ENCODE assay signal across 8 cellular contexts in genomic region chr3:101676765-101677435, GRCh38. TPM values are rescaled to one million over a fixed set of nuclear protein-coding genes. Genes with fewer than 3 reads are reported as not detected.
A peak's percentile ranks its signal among the peaks of the same experiment; 100 is the strongest.
DNase-seq lines count a peak whose midpoint lies in the region; ATAC-seq and TF ChIP-seq lines count a peak whose summit lies in the region.

A gene with protein sequence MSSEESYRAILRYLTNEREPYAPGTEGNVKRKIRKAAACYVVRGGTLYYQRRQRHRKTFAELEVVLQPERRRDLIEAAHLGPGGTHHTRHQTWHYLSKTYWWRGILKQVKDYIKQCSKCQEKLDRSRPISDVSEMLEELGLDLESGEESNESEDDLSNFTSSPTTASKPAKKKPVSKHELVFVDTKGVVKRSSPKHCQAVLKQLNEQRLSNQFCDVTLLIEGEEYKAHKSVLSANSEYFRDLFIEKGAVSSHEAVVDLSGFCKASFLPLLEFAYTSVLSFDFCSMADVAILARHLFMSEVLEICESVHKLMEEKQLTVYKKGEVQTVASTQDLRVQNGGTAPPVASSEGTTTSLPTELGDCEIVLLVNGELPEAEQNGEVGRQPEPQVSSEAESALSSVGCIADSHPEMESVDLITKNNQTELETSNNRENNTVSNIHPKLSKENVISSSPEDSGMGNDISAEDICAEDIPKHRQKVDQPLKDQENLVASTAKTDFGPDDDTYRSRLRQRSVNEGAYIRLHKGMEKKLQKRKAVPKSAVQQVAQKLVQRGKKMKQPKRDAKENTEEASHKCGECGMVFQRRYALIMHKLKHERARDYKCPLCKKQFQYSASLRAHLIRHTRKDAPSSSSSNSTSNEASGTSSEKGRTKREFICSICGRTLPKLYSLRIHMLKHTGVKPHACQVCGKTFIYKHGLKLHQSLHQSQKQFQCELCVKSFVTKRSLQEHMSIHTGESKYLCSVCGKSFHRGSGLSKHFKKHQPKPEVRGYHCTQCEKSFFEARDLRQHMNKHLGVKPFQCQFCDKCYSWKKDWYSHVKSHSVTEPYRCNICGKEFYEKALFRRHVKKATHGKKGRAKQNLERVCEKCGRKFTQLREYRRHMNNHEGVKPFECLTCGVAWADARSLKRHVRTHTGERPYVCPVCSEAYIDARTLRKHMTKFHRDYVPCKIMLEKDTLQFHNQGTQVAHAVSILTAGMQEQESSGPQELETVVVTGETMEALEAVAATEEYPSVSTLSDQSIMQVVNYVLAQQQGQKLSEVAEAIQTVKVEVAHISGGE (minus strand): TSS chr3:101677132. CDS start chr3:101676914, 218 bp downstream.

- H3K4me3 ChIP-seq in esophagus (ENCODE audit: low read depth in 1 of 2, low read length in 2 of 2) = peak within 1 kb of the TSS; percentile 93 to 100

- no peaks in the 10 kb centered on the region for H3K9me3 ChIP-seq in CD4-positive, alpha-beta T cell (ENCODE audit: control insufficient read depth, low read length)
- H3K9me3 ChIP-seq in esophagus (ENCODE audit: control insufficient read depth in 2 of 2, insufficient read depth in 1 of 2, low read depth in 1 of 2, low read length in 1 of 2) = no peaks in the 10 kb centered on the region

- H3K36me3 ChIP-seq in esophagus (ENCODE audit: control insufficient read depth in 2 of 2, insufficient read depth in 2 of 2, low read length in 1 of 2) = peaks cover 6 to 12% of the 10 kb centered on the region in 2 donors

- TF ChIP-seq CTCF in CD4-positive, alpha-beta T cell (IDR thresholded peaks at IDR 0.05) = no peak

- H3K36me3 Mint-ChIP-seq in CD4-positive, alpha-beta T cell (ENCODE audit: low read depth) = peaks cover 65% of the 10 kb centered on the region
- H3K36me3 Mint-ChIP-seq in naive B cell = peaks cover 9% of the 10 kb centered on the region in 2 donors

- H3K4me1 Mint-ChIP-seq in CD4-positive, alpha-beta T cell (ENCODE audit: low read depth) = peaks cover 60% of the 10 kb centered on the region
- peaks cover 21 to 56% (median 42%) of the 10 kb centered on the region in 3 donors for H3K4me1 Mint-ChIP-seq in naive B cell

- H3K9me3 Mint-ChIP-seq in CD4-positive, alpha-beta T cell = no peaks in the 10 kb centered on the region
- H3K9me3 Mint-ChIP-seq in naive B cell = no peaks in the 10 kb centered on the region

- H3K4me3 Mint-ChIP-seq in CD4-positive, alpha-beta T cell = peak within 1 kb of the TSS; percentile 98
- H3K4me3 Mint-ChIP-seq in naive B cell = peak within 1 kb of the TSS; percentile 90 to 99 (median 96)

- 1% methylated on average over 57 of the region's 57 CpGs for WGBS in esophagus, 2 donors

- POLR2A ChIA-PET in CD4-positive, alpha-beta T cell (lab: Charles Lee) = interaction anchor here (0.7 to 5.2 kb wide), 23 partner anchors 9 to 1859 kb away, joined by 3 to 140 read pairs (median 6); partner anchors contain the start of genes CEP97, CMSS1, NFKBIZ and NXPE3

- H3K27me3 ChIP-seq in CD4-positive, alpha-beta T cell (ENCODE audit: control insufficient read depth, insufficient read depth, low read length) = no peaks in the 10 kb centered on the region
- no peaks in the 10 kb centered on the region for H3K27me3 ChIP-seq in esophagus (ENCODE audit: control insufficient read depth in 1 of 2, insufficient read depth in 2 of 2, low read length in 2 of 2)

- CTCF ChIA-PET in CD4-positive, alpha-beta T cell (lab: Charles Lee) = interaction anchor here (0.6 to 3.4 kb wide), 8 partner anchors 9 to 500 kb away, joined by 3 to 29 read pairs (median 4); partner anchors contain the start of genes CEP97, PCNP and RPL24

- peak within 1 kb of the TSS; percentile 99 for H3K27ac ChIP-seq in CD4-positive, alpha-beta T cell (ENCODE audit: low read depth, low read length)
- peak within 1 kb of the TSS; percentile 100 for H3K27ac ChIP-seq in esophagus (ENCODE audit: low read depth in 2 of 2, low read length in 1 of 2)

- ATAC-seq in CD4-positive, alpha-beta T cell (ENCODE audit: poor library complexity) = peak; percentile 67
- ATAC-seq in GM21390 (IDR thresholded peaks at IDR 0.05; ENCODE audit: unreplicated experiment) (peak; percentile 66), naive B cell (ENCODE audit: low read depth in 2 of 2) (peak; percentile 67 to 68)
- ATAC-seq in stimulated activated naive CD8-positive, alpha-beta T cell treated with anti-CD3 and anti-CD28 coated beads, Interleukin-15, Interleukin-2, amounts not matched to agents 100 U/mL and 50 U/mL, for 24 hours = peak; percentile 73

- intact Hi-C loops in CD4-positive, alpha-beta T cell (cut with DNase I, micrococcal nuclease) = loop anchor here (1.0 to 5.0 kb wide), 4 partner anchors 9 to 103 kb away; partner anchors contain the start of genes RPL24 (in 2 of the 2), NXPE3 (in 1 of the 2) and PCNP (in 1 of the 2)

- peak within 1 kb of the TSS; percentile 100 for H3K27ac Mint-ChIP-seq in CD4-positive, alpha-beta T cell
- peak within 1 kb of the TSS; percentile 96 to 99 (median 99) for H3K27ac Mint-ChIP-seq in naive B cell

- peak; percentile 99 to 100 (median 99) for DNase-seq in CD4-positive, alpha-beta T cell
- DNase-seq in HuH-7 (ENCODE audit: low spot score) = peak; percentile 96
- DNase-seq in activated CD8-positive, alpha-beta memory T cell treated with anti-CD3 and anti-CD28 coated beads, Interleukin-2, amount 50 U/mL, for 1 hour (ENCODE audit: extremely low read depth) = peak; percentile 100
- DNase-seq in naive B cell = peak; percentile 99
- peak; percentile 100 for DNase-seq in stimulated activated naive CD8-positive, alpha-beta T cell treated with anti-CD3 and anti-CD28 coated beads, Interleukin-15, Interleukin-2, amounts not matched to agents 100 U/mL and 50 U/mL, for 24 hours
- no peak for DNase-seq in hypothalamus (lab: John Stamatoyannopoulos, UW)

- H3K27me3 Mint-ChIP-seq in CD4-positive, alpha-beta T cell = peaks cover 3% of the 10 kb centered on the region
- no peaks in the 10 kb centered on the region for H3K27me3 Mint-ChIP-seq in naive B cell

- peaks cover 5 to 8% of the 10 kb centered on the region in 2 donors for H3K4me1 ChIP-seq in esophagus (ENCODE audit: control insufficient read depth in 2 of 2, insufficient read depth in 2 of 2, low read length in 1 of 2)

RNA-seq across cellular contexts. Expression of the gene that starts here (rescaled TPM):
- 10 to 100 TPM; 73.5 to 76.6 TPM for total RNA-seq in CD4-positive, alpha-beta T cell
- polyA plus RNA-seq in esophagus = 1 to 10 TPM; 5.0 to 6.7 TPM
- 10 to 100 TPM in 3 of 6 donors, 1 to 10 TPM in 3; 6.8 to 14.1 (median 9.7) TPM for polyA plus RNA-seq in naive B cell (ENCODE audit: low read depth in 6 of 6)

Comparison
In these comparisons a context has a peak if more than half of its experiments do, and no peak if none do; other contexts are left out.
1. DNase-seq: peak in CD4-positive, alpha-beta T cell (10 of 10), HuH-7 (single experiment), activated CD8-positive, alpha-beta memory T cell treated with anti-CD3 and anti-CD28 coated beads, Interleukin-2, amount 50 U/mL, for 1 hour (single experiment), naive B cell (single experiment) and stimulated activated naive CD8-positive, alpha-beta T cell treated with anti-CD3 and anti-CD28 coated beads, Interleukin-15, Interleukin-2, amounts not matched to agents 100 U/mL and 50 U/mL, for 24 hours (single experiment); none in hypothalamus (0 of 51).
2. Peak in every context shown above with its lines, with median percentiles within 50 percentile points of each other: ATAC-seq.